Comparison of ENCODE assay signal across 8 cellular contexts in genomic region chr3:19146685-19147650, GRCh38. TPM values are rescaled to one million over a fixed set of nuclear protein-coding genes. Genes with fewer than 3 reads are reported as not detected.
DNase-seq lines count a peak whose midpoint lies in the region; ATAC-seq and TF ChIP-seq lines count a peak whose summit lies in the region.

No MANE protein-coding gene starts in this region.

- POLR2A ChIA-PET in activated CD4-positive, alpha-beta memory T cell treated with anti-CD3 and anti-CD28 coated beads for 36 hours (lab: Charles Lee): no interaction called here

- H3K4me3 ChIP-seq in AG10803 (ENCODE audit: low read length) (peak overlapping the region; percentile 68), duodenal mucosa (ENCODE audit: low read depth in 1 of 2, low read length in 2 of 2) (peak overlapping the region; percentile 81 to 83), lower leg skin (ENCODE audit: low read depth, poor library complexity, severe bottlenecking) (peak overlapping the region; percentile 41)

- TF ChIP-seq CTCF in AG10803 (conservative IDR thresholded peaks at IDR 0.05; ENCODE audit: low read length) (peak; percentile 44), lower leg skin (IDR thresholded peaks at IDR 0.05) (no peak)

- peaks cover 14% of the 10 kb centered on the region for H3K27me3 Mint-ChIP-seq in activated CD4-positive, alpha-beta memory T cell treated with anti-CD3 and anti-CD28 coated beads for 36 hours

- no peaks in the 10 kb centered on the region for H3K36me3 ChIP-seq in duodenal mucosa (ENCODE audit: control insufficient read depth in 1 of 2, insufficient read depth in 2 of 2, low read length in 2 of 2)

- 0 to 2% methylated on average over 48 to 58 of the region's 60 CpGs for WGBS in lower leg skin, 2 donors

- H3K27me3 ChIP-seq in duodenal mucosa (ENCODE audit: control insufficient read depth in 1 of 2, insufficient read depth in 2 of 2, low read length in 2 of 2): peaks cover 0 to 8% of the 10 kb centered on the region in 2 donors

- peak overlapping the region; percentile 76 for H3K4me3 Mint-ChIP-seq in activated CD4-positive, alpha-beta memory T cell treated with anti-CD3 and anti-CD28 coated beads for 36 hours

- H3K36me3 Mint-ChIP-seq in activated CD4-positive, alpha-beta memory T cell treated with anti-CD3 and anti-CD28 coated beads for 36 hours: no peaks in the 10 kb centered on the region

- peaks cover 3% of the 10 kb centered on the region for H3K9me3 Mint-ChIP-seq in activated CD4-positive, alpha-beta memory T cell treated with anti-CD3 and anti-CD28 coated beads for 36 hours

- DNase-seq in AG10803 (ENCODE audit: low read depth) (peak; percentile 33), GM19238 (ENCODE audit: insufficient read length, low spot score) (peak; percentile 21), NCI-H524 (lab: John Stamatoyannopoulos, UW) (peak; percentile 90), lower leg skin (ENCODE audit: low spot score in 2 of 2) (peak; percentile 21 to 91)
- DNase-seq in activated CD4-positive, alpha-beta memory T cell treated with anti-CD3 and anti-CD28 coated beads for 36 hours: peak; percentile 69
- peak; percentile 47 for DNase-seq in stimulated activated CD4-positive, alpha-beta T cell treated with anti-CD3 and anti-CD28 coated beads, Interleukin-4, amount 100 ng/mL, for 24 hours

- no peak for TF ChIP-seq POLR2A in lower leg skin (IDR thresholded peaks at IDR 0.05)

- H3K9me3 ChIP-seq in duodenal mucosa (ENCODE audit: control insufficient read depth in 1 of 2, low read length in 2 of 2): no peaks in the 10 kb centered on the region

- no peak overlapping the region for H3K27ac Mint-ChIP-seq in activated CD4-positive, alpha-beta memory T cell treated with anti-CD3 and anti-CD28 coated beads for 36 hours

- CTCF ChIA-PET in activated CD4-positive, alpha-beta memory T cell treated with anti-CD3 and anti-CD28 coated beads for 36 hours (lab: Charles Lee): interaction anchor here (0.7 to 0.9 kb wide), 2 partner anchors 44 to 719 kb away, joined by 3 to 4 read pairs; no protein-coding TSS in a partner anchor

- peak; percentile 82 for ATAC-seq in HG03354 (IDR thresholded peaks at IDR 0.05; ENCODE audit: poor library complexity, severe bottlenecking, unreplicated experiment)

- intact Hi-C loops in activated CD4-positive, alpha-beta memory T cell treated with anti-CD3 and anti-CD28 coated beads for 36 hours (cut with micrococcal nuclease): loop anchor here (5.0 kb wide), 1 partner anchor 160 kb away; no protein-coding TSS in a partner anchor
- intact Hi-C loops in lower leg skin (cut with DNase I; ENCODE audit: low total_unique reads): no loop called here

- H3K9ac ChIP-seq in duodenal mucosa (ENCODE audit: low read depth in 1 of 2, low read length in 2 of 2): peak overlapping the region in 1 of 2 donors; percentile 62

- peaks cover 4 to 6% of the 10 kb centered on the region in 2 donors for H3K4me1 ChIP-seq in duodenal mucosa (ENCODE audit: control insufficient read depth in 1 of 2, insufficient read depth in 2 of 2, low read length in 2 of 2)

- H3K27ac ChIP-seq in duodenal mucosa (ENCODE audit: low read depth, low read length): peak overlapping the region; percentile 31

- H3K4me1 Mint-ChIP-seq in activated CD4-positive, alpha-beta memory T cell treated with anti-CD3 and anti-CD28 coated beads for 36 hours (ENCODE audit: low read depth): peaks cover 12% of the 10 kb centered on the region

RNA-seq across cellular contexts. Expression of gene KCNH8, which starts 1.3 kb away (rescaled TPM):
- not detected for total RNA-seq in activated CD4-positive, alpha-beta memory T cell treated with anti-CD3 and anti-CD28 coated beads for 36 hours
- total RNA-seq in lower leg skin: 1 to 10 TPM in 1 of 4 donors, under 1 TPM in 3; 0.34 to 1.2 (median 0.61) TPM

Comparison
In these comparisons a context has a peak if more than half of its experiments do, and no peak if none do; other contexts are left out.
1. Peak in every context shown above with its lines: DNase-seq, ATAC-seq, H3K4me3 ChIP-seq and H3K27ac ChIP-seq.
2. DNase-seq: peak in every context shown above with its lines; median percentile 90 in NCI-H524; 69 in activated CD4-positive, alpha-beta memory T cell treated with anti-CD3 and anti-CD28 coated beads for 36 hours; 56 in lower leg skin; 47 in stimulated activated CD4-positive, alpha-beta T cell treated with anti-CD3 and anti-CD28 coated beads, Interleukin-4, amount 100 ng/mL, for 24 hours; 33 in AG10803; 21 in GM19238.